Comparison of ENCODE assay signal across 18 cellular contexts in genomic region chr17:63537001-63537400, GRCh38. TPM values are rescaled to one million over a fixed set of nuclear protein-coding genes. Genes with fewer than 3 reads are reported as not detected.
"Had no signal": no experiment of that assay in that cellular context is flagged by ENCODE, and none has a peak within 500 bp of the region (broad histone marks: within the 10 kb centered on the region; RNA-seq: fewer than 3 reads in every experiment).

No MANE protein-coding gene starts in this region.

- H3K79me2 ChIP-seq: parathyroid adenoma had no signal

- H3K27ac ChIP-seq: gastrocnemius medialis, heart right ventricle, parathyroid adenoma, thyroid gland had no signal

- H3K4me3 ChIP-seq: gastrocnemius medialis, heart right ventricle, mucosa of descending colon, thyroid gland had no signal

- H2AFZ ChIP-seq: parathyroid adenoma had no signal

- DNase-seq: activated CD4-positive, alpha-beta T cell treated with anti-CD3 and anti-CD28 coated beads for 4 hours; activated CD8-positive, alpha-beta memory T cell treated with anti-CD3 and anti-CD28 coated beads, Interleukin-2, amount 50 U/mL, for 4 hours; activated CD8-positive, alpha-beta T cell treated with anti-CD3 and anti-CD28 coated beads, Interleukin-2, amount 10 ng/mL, durations not matched to agents 7 days and 5 days; activated gamma-delta T cell treated with Interleukin-2 at 50 U/mL for 16 hours; activated naive CD8-positive, alpha-beta T cell treated with anti-CD3 and anti-CD28 coated beads, Interleukin-2, amount 10 ng/mL, durations not matched to agents 7 days and 5 days; activated T-cell treated with anti-CD3 and anti-CD28 coated beads, Interleukin-2, amount 50 U/mL, for 48 hours; anterior cingulate cortex; cerebellar nuclear complex; effector CD8-positive, alpha-beta T cell; gastrocnemius medialis; heart right ventricle; naive thymus-derived CD4-positive, alpha-beta T cell; retina; thyroid gland had no signal

- H3K36me3 Mint-ChIP-seq: activated naive CD8-positive, alpha-beta T cell treated with anti-CD3 and anti-CD28 coated beads, Interleukin-2, amount 10 ng/mL, durations not matched to agents 7 days and 5 days; stimulated activated memory B cell treated with anti-CD40 and anti-IgM and Interleukin-4, amounts not matched to agents 10 μg/mL and 1 μg/mL and 100 μg/mL, for 72 hours had no signal

- H3K9me3 ChIP-seq: gastrocnemius medialis, heart right ventricle, mucosa of descending colon, thyroid gland had no signal

- H3K4me1 Mint-ChIP-seq: activated naive CD8-positive, alpha-beta T cell treated with anti-CD3 and anti-CD28 coated beads, Interleukin-2, amount 10 ng/mL, durations not matched to agents 7 days and 5 days had no signal

- H3K27me3 ChIP-seq: thyroid gland had no signal

- H3K27ac Mint-ChIP-seq: activated CD8-positive, alpha-beta T cell treated with anti-CD3 and anti-CD28 coated beads, Interleukin-2, amount 10 ng/mL, durations not matched to agents 7 days and 5 days; activated naive CD8-positive, alpha-beta T cell treated with anti-CD3 and anti-CD28 coated beads, Interleukin-2, amount 10 ng/mL, durations not matched to agents 7 days and 5 days; naive thymus-derived CD4-positive, alpha-beta T cell; stimulated activated memory B cell treated with anti-CD40 and anti-IgM and Interleukin-4, amounts not matched to agents 10 μg/mL and 1 μg/mL and 100 μg/mL, for 72 hours; T-helper 1 cell treated with Interleukin-12 subunit alpha and Interleukin-12 subunit beta and Interleukin-4 antibody, amounts not matched to agents 30 μg/mL and 1 μg/mL, for 36 hours had no signal

- H3K9me3 Mint-ChIP-seq: activated naive CD8-positive, alpha-beta T cell treated with anti-CD3 and anti-CD28 coated beads, Interleukin-2, amount 10 ng/mL, durations not matched to agents 7 days and 5 days; stimulated activated memory B cell treated with anti-CD40 and anti-IgM and Interleukin-4, amounts not matched to agents 10 μg/mL and 1 μg/mL and 100 μg/mL, for 72 hours; T-helper 1 cell treated with Interleukin-12 subunit alpha and Interleukin-12 subunit beta and Interleukin-4 antibody, amounts not matched to agents 30 μg/mL and 1 μg/mL, for 36 hours had no signal

- ATAC-seq: activated CD8-positive, alpha-beta T cell treated with anti-CD3 and anti-CD28 coated beads, Interleukin-2, amount 10 ng/mL, durations not matched to agents 7 days and 5 days; gastrocnemius medialis; heart right ventricle; naive thymus-derived CD4-positive, alpha-beta T cell; stimulated activated memory B cell treated with anti-CD40 and anti-IgM and Interleukin-4, amounts not matched to agents 10 μg/mL and 1 μg/mL and 100 μg/mL, for 72 hours had no signal

- H3K4me3 Mint-ChIP-seq: activated CD8-positive, alpha-beta T cell treated with anti-CD3 and anti-CD28 coated beads, Interleukin-2, amount 10 ng/mL, durations not matched to agents 7 days and 5 days; activated naive CD8-positive, alpha-beta T cell treated with anti-CD3 and anti-CD28 coated beads, Interleukin-2, amount 10 ng/mL, durations not matched to agents 7 days and 5 days; stimulated activated memory B cell treated with anti-CD40 and anti-IgM and Interleukin-4, amounts not matched to agents 10 μg/mL and 1 μg/mL and 100 μg/mL, for 72 hours; T-helper 1 cell treated with Interleukin-12 subunit alpha and Interleukin-12 subunit beta and Interleukin-4 antibody, amounts not matched to agents 30 μg/mL and 1 μg/mL, for 36 hours had no signal

- H3K36me3 ChIP-seq: gastrocnemius medialis, heart right ventricle, thyroid gland had no signal

RNA-seq across cellular contexts. Expression of gene KCNH6, which starts 13.8 kb away (rescaled TPM):
- total RNA-seq: activated CD8-positive, alpha-beta T cell treated with anti-CD3 and anti-CD28 coated beads, Interleukin-2, amount 10 ng/mL, durations not matched to agents 7 days and 5 days; activated naive CD8-positive, alpha-beta T cell treated with anti-CD3 and anti-CD28 coated beads, Interleukin-2, amount 10 ng/mL, durations not matched to agents 7 days and 5 days; gastrocnemius medialis; naive thymus-derived CD4-positive, alpha-beta T cell had no signal
- polyA plus RNA-seq: heart right ventricle; naive thymus-derived CD4-positive, alpha-beta T cell had no signal
